In the genomic region with DNA sequence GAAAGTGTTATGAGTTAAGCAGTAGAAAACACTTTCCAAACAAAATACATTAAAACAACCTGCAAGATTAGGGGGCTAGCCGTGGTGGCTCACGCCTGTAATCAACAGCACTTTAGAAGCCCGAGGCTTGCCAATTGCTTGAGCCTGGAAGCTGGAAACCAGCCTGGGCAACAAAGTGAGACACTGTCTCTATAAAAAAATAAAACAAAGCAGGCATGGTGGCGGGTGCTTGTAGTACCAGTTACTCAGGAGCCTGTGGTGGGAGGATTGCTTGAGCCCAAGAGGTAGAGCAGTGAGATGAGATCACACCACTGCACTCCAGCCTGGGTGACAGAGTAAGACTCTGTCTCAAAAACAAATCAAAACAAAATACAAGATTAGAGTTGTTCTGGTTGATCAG, we compare ENCODE assay signal across 18 cellular contexts.
DNase-seq lines count a peak whose midpoint lies in the region; ATAC-seq and TF ChIP-seq lines count a peak whose summit lies in the region.
"Had no signal": no experiment of that assay in that cellular context is flagged by ENCODE, and none has a peak within 500 bp of the region (broad histone marks: within the 10 kb centered on the region; RNA-seq: fewer than 3 reads in every experiment).

No MANE protein-coding gene starts in this region.

- ATAC-seq in GM21360 (IDR thresholded peaks at IDR 0.05; ENCODE audit: unreplicated experiment) (no peak), HG02885 (IDR thresholded peaks at IDR 0.05; ENCODE audit: poor library complexity, unreplicated experiment) (no peak)

- DNase-seq in BE2C: peak; percentile 69
- DNase-seq in NCI-H446 (lab: John Stamatoyannopoulos, UW): peak; percentile 61 to 80
- peak; percentile 16 for DNase-seq in left ventricle myocardium inferior
- peak in 6 of 10 donors; percentile 8 to 70 (median 24) for DNase-seq in posterior cingulate gyrus
- no peak for DNase-seq in H7
- DNase-seq in 8988T: no peak
- DNase-seq: activated CD4-positive, alpha-beta T cell treated with anti-CD3 and anti-CD28 coated beads, Interleukin-2, amount 10 ng/mL, durations not matched to agents 24 days and 14 days; activated T-cell treated with anti-CD3 and anti-CD28 coated beads, Interleukin-2, amount 50 U/mL, for 1 hour; Calu3; cerebellar nuclear complex; H9; NCI-H2081 treated with DMSO at 0.1 percent for 48 hours; retina; stimulated activated CD4-positive, alpha-beta T cell treated with anti-CD3 and anti-CD28 coated beads, Interleukin-2, amount 100 ng/mL, for 24 hours; stimulated activated CD8-positive, alpha-beta memory T cell treated with anti-CD3 and anti-CD28 coated beads, Interleukin-4, amount 100 ng/mL, for 48 hours had no signal

- H3K27me3 ChIP-seq in BE2C (no peaks in the 10 kb centered on the region), left ventricle myocardium inferior (ENCODE audit: low read depth) (no peaks in the 10 kb centered on the region), H7 (ENCODE audit: control insufficient read depth, insufficient read depth, low read length) (no peaks in the 10 kb centered on the region)
- H3K27me3 ChIP-seq: SJSA1 had no signal

- H3K9me3 ChIP-seq in BE2C: 0 out of 2 replicates have a peak, but pooled peaks cover 2% of the 10 kb centered on the region
- no peaks in the 10 kb centered on the region for H3K9me3 ChIP-seq in left ventricle myocardium inferior (replicated peaks)
- H3K9me3 ChIP-seq: SJSA1 had no signal

- no peak overlapping the region for H3K4me3 ChIP-seq in BE2C (ENCODE audit: low read depth, low read length)
- H3K4me3 ChIP-seq in left ventricle myocardium inferior: no peak overlapping the region
- H3K4me3 ChIP-seq in H7 (ENCODE audit: insufficient read depth, low read depth, low read length): no peak overlapping the region
- H3K4me3 ChIP-seq: SJSA1 had no signal

- H3K36me3 ChIP-seq in BE2C (no peaks in the 10 kb centered on the region), left ventricle myocardium inferior (no peaks in the 10 kb centered on the region), H7 (replicated peaks; ENCODE audit: control insufficient read depth, insufficient read depth, low read length) (no peaks in the 10 kb centered on the region)
- H3K36me3 ChIP-seq: SJSA1 had no signal

- intact Hi-C loops in left ventricle myocardium inferior (cut with micrococcal nuclease): no loop called here
- intact Hi-C loops in posterior cingulate gyrus (cut with DNase I): no loop called here

- H3K27ac ChIP-seq in left ventricle myocardium inferior (replicated peaks): no peak overlapping the region
- H3K27ac ChIP-seq: SJSA1 had no signal

- TF ChIP-seq CTCF in BE2C (IDR thresholded peaks at IDR 0.05; ENCODE audit: low read depth, low read length) (no peak), left ventricle myocardium inferior (IDR thresholded peaks at IDR 0.05; ENCODE audit: borderline replicate concordance) (no peak)

- H3K4me1 ChIP-seq in BE2C (peaks cover 11% of the 10 kb centered on the region), left ventricle myocardium inferior (peaks cover 9% of the 10 kb centered on the region)
- H3K4me1 ChIP-seq: SJSA1 had no signal

Comparison
In these comparisons a context has a peak if more than half of its experiments do, and no peak if none do; other contexts are left out.
1. DNase-seq: peak in BE2C (single experiment), NCI-H446 (2 of 2), left ventricle myocardium inferior (single experiment) and posterior cingulate gyrus (6 of 10); none in H7 (single experiment) and 8988T (single experiment).